In the genomic region with DNA sequence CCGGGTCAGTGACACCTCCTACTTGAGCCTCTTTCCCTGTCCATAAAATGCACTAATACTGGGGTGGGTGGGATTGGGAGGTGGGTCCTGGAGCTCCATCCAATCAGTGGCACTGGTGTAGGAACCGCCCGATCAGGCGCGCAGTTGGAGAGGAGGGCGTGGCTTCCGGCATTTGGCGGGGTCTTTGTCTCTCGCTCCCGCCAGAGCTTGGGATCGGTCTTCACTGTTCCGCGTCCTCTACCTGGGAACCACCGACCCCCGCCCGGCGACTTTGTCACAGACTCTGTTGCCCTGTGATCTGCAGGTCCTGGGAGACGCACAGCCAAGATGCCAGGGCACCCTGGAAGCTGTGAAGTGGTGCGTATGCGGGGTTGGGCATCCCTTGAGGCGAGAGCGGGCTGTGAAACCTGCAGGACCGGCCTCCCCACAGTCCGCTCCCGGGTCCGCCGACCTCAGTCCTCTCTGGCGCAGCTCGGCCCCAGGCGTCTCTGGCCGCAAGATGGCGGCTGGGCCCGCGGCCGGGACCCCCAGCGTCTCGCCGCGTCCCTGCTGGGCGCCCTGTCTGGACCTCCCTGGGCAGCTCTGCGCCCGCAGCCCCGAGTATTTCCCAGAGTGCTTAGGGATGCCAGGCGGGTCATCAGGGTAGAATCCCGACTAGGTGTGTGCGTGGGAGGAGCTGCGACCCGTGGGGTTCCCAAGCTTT, we compare ENCODE assay signal across 8 cellular contexts. TPM values are rescaled to one million over a fixed set of nuclear protein-coding genes. Genes with fewer than 3 reads are reported as not detected.
A peak's percentile ranks its signal among the peaks of the same experiment; 100 is the strongest.
DNase-seq lines count a peak whose midpoint lies in the region; ATAC-seq and TF ChIP-seq lines count a peak whose summit lies in the region.

No MANE protein-coding gene starts in this region.

- H3K36me3 Mint-ChIP-seq in endothelial cell (ENCODE audit: low read depth, unreplicated experiment): peaks cover 13% of the 10 kb centered on the region

- H3K27me3 ChIP-seq in PC-3 (ENCODE audit: low read length) (no peaks in the 10 kb centered on the region), mesenchymal stem cell (ENCODE audit: control insufficient read depth in 1 of 2, insufficient read depth in 1 of 2, low read length in 2 of 2) (no peaks in the 10 kb centered on the region), thoracic aorta (replicated peaks; ENCODE audit: insufficient read depth) (no peaks in the 10 kb centered on the region)

- H4K8ac ChIP-seq in mesenchymal stem cell (ENCODE audit: low read length): peak overlapping the region; percentile 67

- TF ChIP-seq CTCF in PC-3 (conservative IDR thresholded peaks at IDR 0.05; ENCODE audit: low read depth, low read length) (no peak), endothelial cell (IDR thresholded peaks at IDR 0.05; ENCODE audit: unreplicated experiment) (no peak), thoracic aorta (IDR thresholded peaks at IDR 0.05) (no peak)

- peaks cover 10% of the 10 kb centered on the region for H3K9me3 Mint-ChIP-seq in endothelial cell (ENCODE audit: unreplicated experiment)

- H2BK15ac ChIP-seq in mesenchymal stem cell (ENCODE audit: low read depth, poor library complexity, severe bottlenecking): no peak overlapping the region

- peak overlapping the region; percentile 34 to 46 for H3K18ac ChIP-seq in mesenchymal stem cell (ENCODE audit: low read depth in 1 of 2, low read length in 2 of 2)

- 1% methylated on average over 43 of the region's 48 CpGs for WGBS in mesenchymal stem cell

- H3K4me2 ChIP-seq in PC-3 (ENCODE audit: low read length): peak overlapping the region; percentile 79
- peak overlapping the region; percentile 54 for H3K4me2 ChIP-seq in mesenchymal stem cell (ENCODE audit: low read length, poor library complexity, severe bottlenecking)

- H3K9me3 ChIP-seq in PC-3 (ENCODE audit: low read length) (peaks cover 4% of the 10 kb centered on the region; the same call in 1 of the 2 replicates), mesenchymal stem cell (ENCODE audit: control insufficient read depth, low read length) (peaks cover 5% of the 10 kb centered on the region), thoracic aorta (no peaks in the 10 kb centered on the region)

- H3K9ac ChIP-seq in PC-3 (ENCODE audit: low read length) (peak overlapping the region; percentile 66), mesenchymal stem cell (ENCODE audit: low read length) (peak overlapping the region; percentile 82)

- H2BK120ac ChIP-seq in mesenchymal stem cell (ENCODE audit: low read depth, low read length): peak overlapping the region; percentile 50

- no peak overlapping the region for H2BK12ac ChIP-seq in mesenchymal stem cell (ENCODE audit: low read length in 2 of 2)

- DNase-seq in G401 (ENCODE audit: low spot score): peak; percentile 47
- DNase-seq in PC-3: peak; percentile 27
- DNase-seq in endothelial cell (ENCODE audit: low spot score): peak; percentile 76
- DNase-seq in mesenchymal stem cell: peak; percentile 82
- no peak for DNase-seq in thoracic aorta (ENCODE audit: low spot score)
- no peak for DNase-seq in stimulated activated CD4-positive, alpha-beta T cell treated with anti-CD3 and anti-CD28 coated beads, Interleukin-12 subunit alpha, Interleukin-12 subunit beta, amount 100 ng/mL, for 4 hours
- no peak for DNase-seq in NCI-H187 (lab: John Stamatoyannopoulos, UW)

- no TSS peak for BruUV-seq in PC-3 (replicated peaks; lab: Mats Ljungman, UMichigan)

- in situ Hi-C loops in G401 (cut with HindIII; ENCODE audit: low sequenced_read_pairs): no loop called here

- H4K20me1 ChIP-seq in PC-3 (ENCODE audit: low read length): no peaks in the 10 kb centered on the region

- peak overlapping the region; percentile 86 for H2AFZ ChIP-seq in PC-3 (ENCODE audit: low read length)
- H2AFZ ChIP-seq in mesenchymal stem cell (ENCODE audit: low read depth, low read length): peak overlapping the region; percentile 91

- ATAC-seq in HG03354 (IDR thresholded peaks at IDR 0.05; ENCODE audit: poor library complexity, severe bottlenecking, unreplicated experiment) (peak; percentile 83), PC-3 (peak; percentile 84), thoracic aorta (ENCODE audit: insufficient number of reproducible peaks, low FRiP score, low read depth) (no peak)

- H2BK5ac ChIP-seq in mesenchymal stem cell (ENCODE audit: low read depth, low read length, poor library complexity, severe bottlenecking): no peak overlapping the region

- H4K91ac ChIP-seq in mesenchymal stem cell (ENCODE audit: low read length): peak overlapping the region; percentile 57

- no peaks in the 10 kb centered on the region for H3K4me1 ChIP-seq in PC-3 (ENCODE audit: insufficient read depth, low read length)
- peaks cover 3% of the 10 kb centered on the region for H3K4me1 ChIP-seq in mesenchymal stem cell (ENCODE audit: control insufficient read depth, insufficient read depth, low read depth, low read length)
- peaks cover 0 to 7% of the 10 kb centered on the region in 2 donors for H3K4me1 ChIP-seq in thoracic aorta (ENCODE audit: control insufficient read depth in 1 of 2, low read depth in 2 of 2)

- peak overlapping the region; percentile 71 for H3K4me3 ChIP-seq in PC-3 (ENCODE audit: low read length)
- peak overlapping the region; percentile 71 to 79 for H3K4me3 ChIP-seq in mesenchymal stem cell (ENCODE audit: insufficient read depth in 1 of 2, low read depth in 1 of 2, low read length in 2 of 2)
- H3K4me3 ChIP-seq in thoracic aorta: peak overlapping the region; percentile 75

- H3K4me1 Mint-ChIP-seq in endothelial cell (ENCODE audit: unreplicated experiment): peaks cover 13% of the 10 kb centered on the region

- peak overlapping the region in 1 of 2 experiments; percentile 37 for H3K14ac ChIP-seq in mesenchymal stem cell (ENCODE audit: low read length in 2 of 2)

- no peaks in the 10 kb centered on the region for H3F3A ChIP-seq in PC-3 (ENCODE audit: low read length, unreplicated experiment)

- H3K4me3 Mint-ChIP-seq in endothelial cell (ENCODE audit: unreplicated experiment): peak overlapping the region; percentile 91

- H3K27ac ChIP-seq in PC-3 (ENCODE audit: low read length): no peak overlapping the region; the same call in 1 of the 2 replicates
- peak overlapping the region; percentile 23 for H3K27ac ChIP-seq in mesenchymal stem cell (ENCODE audit: low read length, poor library complexity, severe bottlenecking)
- H3K27ac ChIP-seq in thoracic aorta: peak overlapping the region in 1 of 2 donors; percentile 17

- no peak overlapping the region for H2AK5ac ChIP-seq in mesenchymal stem cell (ENCODE audit: low read length, severe bottlenecking)

- H3K36me3 ChIP-seq in PC-3 (ENCODE audit: low read depth, low read length): no peaks in the 10 kb centered on the region
- H3K36me3 ChIP-seq in mesenchymal stem cell (ENCODE audit: control insufficient read depth in 1 of 2, insufficient read depth in 2 of 2, low read depth in 1 of 2, low read length in 2 of 2): peaks cover 0 to 3% of the 10 kb centered on the region in 2 experiments
- no peaks in the 10 kb centered on the region for H3K36me3 ChIP-seq in thoracic aorta

- H3K9me2 ChIP-seq in PC-3 (replicated peaks; ENCODE audit: low read length): no peaks in the 10 kb centered on the region

- peaks cover 9% of the 10 kb centered on the region for H3K79me1 ChIP-seq in mesenchymal stem cell (replicated peaks; ENCODE audit: low read length, poor library complexity, severe bottlenecking)

- CTCF ChIA-PET in PC-3 (lab: Charles Lee): no interaction called here

- no peaks in the 10 kb centered on the region for H3K79me2 ChIP-seq in PC-3 (ENCODE audit: low read length)

- POLR2A ChIA-PET in PC-3 (lab: Charles Lee; ENCODE audit: unreplicated experiment): no interaction called here

- peak overlapping the region; percentile 77 for H3K27ac Mint-ChIP-seq in endothelial cell (ENCODE audit: unreplicated experiment)

- peak overlapping the region in 1 of 2 experiments; percentile 48 for H3K23ac ChIP-seq in mesenchymal stem cell (ENCODE audit: low read length in 2 of 2)

- peak overlapping the region; percentile 42 to 59 for H3K4ac ChIP-seq in mesenchymal stem cell (ENCODE audit: low read depth in 1 of 2, low read length in 2 of 2)

- intact Hi-C loops in PC-3 (cut with micrococcal nuclease): no loop called here

- peaks cover 16% of the 10 kb centered on the region for H3K27me3 Mint-ChIP-seq in endothelial cell (ENCODE audit: unreplicated experiment)

RNA-seq across cellular contexts. Expression of gene ZNF730, which starts 41.6 kb away (rescaled TPM):
- total RNA-seq in G401 (2014; rRNA removed; shearing (Covaris generic)): 4.3 TPM in 2 replicates
- total RNA-seq in PC-3 (2014; rRNA removed) (0.86 and 1.2 TPM in 2 replicates), endothelial cell (ENCODE audit: unreplicated experiment) (8.3 TPM), thoracic aorta (not detected)
- polyA plus RNA-seq in mesenchymal stem cell (2013, experiment 1 of 2): 1.0 TPM
- polyA plus RNA-seq in mesenchymal stem cell (2013, experiment 2 of 2): 0.79 TPM

Comparison
In these comparisons a context has a peak if more than half of its experiments do, and no peak if none do; other contexts are left out.
1. DNase-seq: peak in G401 (single experiment), PC-3 (single experiment), endothelial cell (single experiment) and mesenchymal stem cell (single experiment); none in thoracic aorta (single experiment), stimulated activated CD4-positive, alpha-beta T cell treated with anti-CD3 and anti-CD28 coated beads, Interleukin-12 subunit alpha, Interleukin-12 subunit beta, amount 100 ng/mL, for 4 hours (single experiment) and NCI-H187 (0 of 2).
2. Peak in every context shown above with its lines, with median percentiles within 50 percentile points of each other: H3K4me3 ChIP-seq.